1 cellular context compared by ENCODE assay signal in the genomic region with DNA sequence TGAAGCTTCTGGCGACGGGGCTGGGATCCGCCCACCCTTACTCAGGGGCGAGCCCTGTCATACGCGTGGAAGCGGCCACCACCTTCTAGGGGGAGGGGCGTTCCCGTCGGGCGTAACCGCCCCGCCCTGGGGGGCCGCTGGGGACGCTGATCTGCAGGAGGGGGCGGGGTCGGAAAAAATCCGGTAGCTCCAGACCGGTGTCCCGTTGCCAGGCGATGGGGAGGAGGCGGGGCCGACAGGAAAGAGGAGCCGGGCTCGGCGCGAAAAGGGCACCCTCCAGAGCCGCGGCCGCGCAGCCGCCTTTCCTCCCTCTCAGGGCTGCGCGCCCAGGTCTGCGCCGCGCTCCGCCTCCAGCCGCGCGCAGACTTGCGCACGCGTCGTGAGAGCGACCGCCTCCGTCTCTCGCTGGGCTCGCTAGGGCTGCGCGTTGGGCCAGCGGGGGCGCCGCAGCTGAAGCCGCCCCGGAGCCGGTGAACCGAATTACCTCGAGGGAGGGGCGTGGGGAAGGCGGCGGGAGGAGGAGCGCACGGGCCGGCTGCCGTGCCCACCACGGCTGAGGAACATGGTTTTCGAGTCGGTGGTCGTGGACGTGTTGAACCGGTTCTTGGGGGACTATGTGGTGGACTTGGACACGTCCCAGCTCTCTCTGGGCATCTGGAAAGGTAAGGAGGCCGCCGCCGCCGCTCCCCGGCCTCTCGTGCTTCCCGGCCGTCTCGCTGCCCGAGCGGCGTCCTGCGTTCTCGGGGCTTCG.
TF ChIP-seq lines count a peak whose summit lies in the region.

VPS13A (plus strand) TSS at position 392 of the 751 bp plus-strand sequence; CDS start at position 563, 171 bp downstream.

TF ChIP-seq in HepG2, 621 proteins besides CTCF, POLR2A, EP300 and RAD21 (continued from another document and continues in another):
- TF ChIP-seq ZFP36 (IDR thresholded peaks at IDR 0.05; ENCODE audit: borderline replicate concordance, low read depth, low read length, partially characterized antibody) (no peak), GPN1 (CRISPR knock-in tag; IDR thresholded peaks at IDR 0.05; ENCODE audit: borderline replicate concordance) (no peak), ERF (CRISPR knock-in tag; IDR thresholded peaks at IDR 0.05) (peak; percentile 69; the same call in 1 of the 2 replicates), SCMH1 (CRISPR knock-in tag; IDR thresholded peaks at IDR 0.05; ENCODE audit: borderline replicate concordance) (no peak), PATZ1 (CRISPR knock-in tag; IDR thresholded peaks at IDR 0.05) (peak; percentile 86), ZFP90 (CRISPR knock-in tag; IDR thresholded peaks at IDR 0.05; ENCODE audit: borderline replicate concordance) (peak; percentile 74; the same call in 1 of the 2 replicates), CENPT (CRISPR knock-in tag; IDR thresholded peaks at IDR 0.05; ENCODE audit: low read depth) (no peak), NFATC3 (CRISPR knock-in tag; IDR thresholded peaks at IDR 0.05) (no peak), RFX5 (IDR thresholded peaks at IDR 0.05; ENCODE audit: low read depth, low read length) (no peak), MIER2 (CRISPR knock-in tag; IDR thresholded peaks at IDR 0.05) (no peak), ZNF776 (CRISPR knock-in tag; IDR thresholded peaks at IDR 0.05) (0 out of 2 replicates have a peak, but pooled peaks have one; percentile 8), FOXM1 (CRISPR knock-in tag; IDR thresholded peaks at IDR 0.05) (no peak), KDM1A (CRISPR knock-in tag; IDR thresholded peaks at IDR 0.05) (no peak), SP5 (CRISPR knock-in tag; IDR thresholded peaks at IDR 0.05; ENCODE audit: borderline replicate concordance, low read depth) (peak; percentile 84), JUND (CRISPR knock-in tag; IDR thresholded peaks at IDR 0.05) (no peak), ZMYM2 (CRISPR knock-in tag; IDR thresholded peaks at IDR 0.05) (no peak; the same call in none of the 2 replicates), ZNF570 (CRISPR knock-in tag; IDR thresholded peaks at IDR 0.05; ENCODE audit: borderline replicate concordance) (no peak), ZNF749 (CRISPR knock-in tag; IDR thresholded peaks at IDR 0.05; ENCODE audit: borderline replicate concordance) (no peak; the same call in 1 of the 2 replicates), RCOR2 (CRISPR knock-in tag; IDR thresholded peaks at IDR 0.05) (no peak), ZNF772 (CRISPR knock-in tag; IDR thresholded peaks at IDR 0.05) (0 out of 2 replicates have a peak, but pooled peaks have one; percentile 13), ZNF232 (CRISPR knock-in tag; IDR thresholded peaks at IDR 0.05; ENCODE audit: borderline replicate concordance) (no peak), MEF2D (CRISPR knock-in tag; IDR thresholded peaks at IDR 0.05) (no peak), RAD51 (IDR thresholded peaks at IDR 0.05; ENCODE audit: borderline replicate concordance) (no peak), NFIB (CRISPR knock-in tag; IDR thresholded peaks at IDR 0.05; ENCODE audit: borderline replicate concordance) (no peak), ADNP (CRISPR knock-in tag; IDR thresholded peaks at IDR 0.05) (no peak), ZNF563 (CRISPR knock-in tag; IDR thresholded peaks at IDR 0.05) (no peak), ZSCAN29 (CRISPR knock-in tag; conservative IDR thresholded peaks at IDR 0.05) (0 out of 2 replicates have a peak, but pooled peaks have one; percentile 24)
- TF ChIP-seq, protein P1, sequence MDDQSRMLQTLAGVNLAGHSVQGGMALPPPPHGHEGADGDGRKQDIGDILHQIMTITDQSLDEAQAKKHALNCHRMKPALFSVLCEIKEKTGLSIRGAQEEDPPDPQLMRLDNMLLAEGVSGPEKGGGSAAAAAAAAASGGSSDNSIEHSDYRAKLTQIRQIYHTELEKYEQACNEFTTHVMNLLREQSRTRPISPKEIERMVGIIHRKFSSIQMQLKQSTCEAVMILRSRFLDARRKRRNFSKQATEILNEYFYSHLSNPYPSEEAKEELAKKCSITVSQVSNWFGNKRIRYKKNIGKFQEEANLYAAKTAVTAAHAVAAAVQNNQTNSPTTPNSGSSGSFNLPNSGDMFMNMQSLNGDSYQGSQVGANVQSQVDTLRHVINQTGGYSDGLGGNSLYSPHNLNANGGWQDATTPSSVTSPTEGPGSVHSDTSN (CRISPR knock-in tag; IDR thresholded peaks at IDR 0.05; ENCODE audit: borderline replicate concordance) = no peak
- TF ChIP-seq, protein P2, sequence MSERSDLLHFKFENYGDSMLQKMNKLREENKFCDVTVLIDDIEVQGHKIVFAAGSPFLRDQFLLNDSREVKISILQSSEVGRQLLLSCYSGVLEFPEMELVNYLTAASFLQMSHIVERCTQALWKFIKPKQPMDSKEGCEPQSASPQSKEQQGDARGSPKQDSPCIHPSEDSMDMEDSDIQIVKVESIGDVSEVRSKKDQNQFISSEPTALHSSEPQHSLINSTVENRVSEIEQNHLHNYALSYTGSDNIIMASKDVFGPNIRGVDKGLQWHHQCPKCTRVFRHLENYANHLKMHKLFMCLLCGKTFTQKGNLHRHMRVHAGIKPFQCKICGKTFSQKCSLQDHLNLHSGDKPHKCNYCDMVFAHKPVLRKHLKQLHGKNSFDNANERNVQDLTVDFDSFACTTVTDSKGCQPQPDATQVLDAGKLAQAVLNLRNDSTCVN (CRISPR knock-in tag; IDR thresholded peaks at IDR 0.05; ENCODE audit: borderline replicate concordance) = peak; percentile 17; the same call in 1 of the 2 replicates
- TF ChIP-seq, protein P3, sequence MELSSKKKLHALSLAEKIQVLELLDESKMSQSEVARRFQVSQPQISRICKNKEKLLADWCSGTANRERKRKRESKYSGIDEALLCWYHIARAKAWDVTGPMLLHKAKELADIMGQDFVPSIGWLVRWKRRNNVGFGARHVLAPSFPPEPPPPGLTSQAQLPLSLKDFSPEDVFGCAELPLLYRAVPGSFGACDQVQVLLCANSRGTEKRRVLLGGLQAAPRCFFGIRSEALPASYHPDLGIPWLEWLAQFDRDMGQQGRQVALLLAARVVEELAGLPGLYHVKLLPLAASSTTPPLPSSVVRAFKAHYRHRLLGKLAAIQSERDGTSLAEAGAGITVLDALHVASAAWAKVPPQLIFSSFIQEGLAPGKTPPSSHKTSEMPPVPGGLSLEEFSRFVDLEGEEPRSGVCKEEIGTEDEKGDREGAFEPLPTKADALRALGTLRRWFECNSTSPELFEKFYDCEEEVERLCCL (CRISPR knock-in tag; IDR thresholded peaks at IDR 0.05; ENCODE audit: borderline replicate concordance) = no peak
- TF ChIP-seq, protein P4, sequence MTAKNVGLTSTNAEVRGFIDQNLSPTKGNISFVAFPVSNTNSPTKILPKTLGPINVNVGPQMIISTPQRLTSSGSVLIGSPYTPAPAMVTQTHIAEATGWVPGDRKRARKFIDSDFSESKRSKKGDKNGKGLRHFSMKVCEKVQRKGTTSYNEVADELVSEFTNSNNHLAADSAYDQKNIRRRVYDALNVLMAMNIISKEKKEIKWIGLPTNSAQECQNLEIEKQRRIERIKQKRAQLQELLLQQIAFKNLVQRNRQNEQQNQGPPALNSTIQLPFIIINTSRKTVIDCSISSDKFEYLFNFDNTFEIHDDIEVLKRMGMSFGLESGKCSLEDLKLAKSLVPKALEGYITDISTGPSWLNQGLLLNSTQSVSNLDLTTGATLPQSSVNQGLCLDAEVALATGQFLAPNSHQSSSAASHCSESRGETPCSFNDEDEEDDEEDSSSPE (CRISPR knock-in tag; IDR thresholded peaks at IDR 0.05) = peak; percentile 80
- TF ChIP-seq, protein P5, sequence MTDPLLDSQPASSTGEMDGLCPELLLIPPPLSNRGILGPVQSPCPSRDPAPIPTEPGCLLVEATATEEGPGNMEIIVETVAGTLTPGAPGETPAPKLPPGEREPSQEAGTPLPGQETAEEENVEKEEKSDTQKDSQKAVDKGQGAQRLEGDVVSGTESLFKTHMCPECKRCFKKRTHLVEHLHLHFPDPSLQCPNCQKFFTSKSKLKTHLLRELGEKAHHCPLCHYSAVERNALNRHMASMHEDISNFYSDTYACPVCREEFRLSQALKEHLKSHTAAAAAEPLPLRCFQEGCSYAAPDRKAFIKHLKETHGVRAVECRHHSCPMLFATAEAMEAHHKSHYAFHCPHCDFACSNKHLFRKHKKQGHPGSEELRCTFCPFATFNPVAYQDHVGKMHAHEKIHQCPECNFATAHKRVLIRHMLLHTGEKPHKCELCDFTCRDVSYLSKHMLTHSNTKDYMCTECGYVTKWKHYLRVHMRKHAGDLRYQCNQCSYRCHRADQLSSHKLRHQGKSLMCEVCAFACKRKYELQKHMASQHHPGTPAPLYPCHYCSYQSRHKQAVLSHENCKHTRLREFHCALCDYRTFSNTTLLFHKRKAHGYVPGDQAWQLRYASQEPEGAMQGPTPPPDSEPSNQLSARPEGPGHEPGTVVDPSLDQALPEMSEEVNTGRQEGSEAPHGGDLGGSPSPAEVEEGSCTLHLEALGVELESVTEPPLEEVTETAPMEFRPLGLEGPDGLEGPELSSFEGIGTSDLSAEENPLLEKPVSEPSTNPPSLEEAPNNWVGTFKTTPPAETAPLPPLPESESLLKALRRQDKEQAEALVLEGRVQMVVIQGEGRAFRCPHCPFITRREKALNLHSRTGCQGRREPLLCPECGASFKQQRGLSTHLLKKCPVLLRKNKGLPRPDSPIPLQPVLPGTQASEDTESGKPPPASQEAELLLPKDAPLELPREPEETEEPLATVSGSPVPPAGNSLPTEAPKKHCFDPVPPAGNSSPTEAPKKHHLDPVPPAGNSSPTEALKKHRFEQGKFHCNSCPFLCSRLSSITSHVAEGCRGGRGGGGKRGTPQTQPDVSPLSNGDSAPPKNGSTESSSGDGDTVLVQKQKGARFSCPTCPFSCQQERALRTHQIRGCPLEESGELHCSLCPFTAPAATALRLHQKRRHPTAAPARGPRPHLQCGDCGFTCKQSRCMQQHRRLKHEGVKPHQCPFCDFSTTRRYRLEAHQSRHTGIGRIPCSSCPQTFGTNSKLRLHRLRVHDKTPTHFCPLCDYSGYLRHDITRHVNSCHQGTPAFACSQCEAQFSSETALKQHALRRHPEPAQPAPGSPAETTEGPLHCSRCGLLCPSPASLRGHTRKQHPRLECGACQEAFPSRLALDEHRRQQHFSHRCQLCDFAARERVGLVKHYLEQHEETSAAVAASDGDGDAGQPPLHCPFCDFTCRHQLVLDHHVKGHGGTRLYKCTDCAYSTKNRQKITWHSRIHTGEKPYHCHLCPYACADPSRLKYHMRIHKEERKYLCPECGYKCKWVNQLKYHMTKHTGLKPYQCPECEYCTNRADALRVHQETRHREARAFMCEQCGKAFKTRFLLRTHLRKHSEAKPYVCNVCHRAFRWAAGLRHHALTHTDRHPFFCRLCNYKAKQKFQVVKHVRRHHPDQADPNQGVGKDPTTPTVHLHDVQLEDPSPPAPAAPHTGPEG (CRISPR knock-in tag; IDR thresholded peaks at IDR 0.05) = no peak
- TF ChIP-seq, protein P6, sequence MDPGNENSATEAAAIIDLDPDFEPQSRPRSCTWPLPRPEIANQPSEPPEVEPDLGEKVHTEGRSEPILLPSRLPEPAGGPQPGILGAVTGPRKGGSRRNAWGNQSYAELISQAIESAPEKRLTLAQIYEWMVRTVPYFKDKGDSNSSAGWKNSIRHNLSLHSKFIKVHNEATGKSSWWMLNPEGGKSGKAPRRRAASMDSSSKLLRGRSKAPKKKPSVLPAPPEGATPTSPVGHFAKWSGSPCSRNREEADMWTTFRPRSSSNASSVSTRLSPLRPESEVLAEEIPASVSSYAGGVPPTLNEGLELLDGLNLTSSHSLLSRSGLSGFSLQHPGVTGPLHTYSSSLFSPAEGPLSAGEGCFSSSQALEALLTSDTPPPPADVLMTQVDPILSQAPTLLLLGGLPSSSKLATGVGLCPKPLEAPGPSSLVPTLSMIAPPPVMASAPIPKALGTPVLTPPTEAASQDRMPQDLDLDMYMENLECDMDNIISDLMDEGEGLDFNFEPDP (CRISPR knock-in tag; conservative IDR thresholded peaks at IDR 0.05) = no peak
